In genomic region chr4:164261831-164262230, GRCh38 we compare ENCODE assay signal across 18 cellular contexts.
"Had no signal": no experiment of that assay in that cellular context is flagged by ENCODE, and none has a peak within 500 bp of the region (broad histone marks: within the 10 kb centered on the region; RNA-seq: fewer than 3 reads in every experiment).

No MANE protein-coding gene starts in this region.

- ATAC-seq: SK-N-SH treated with all-trans-retinoic acid at 6 μM for 48 hours had no signal

- DNase-seq: KBM-7, MM.1S, NCI-H1092 treated with DMSO at 0.1 percent for 48 hours, NCI-H1436, NCI-H187, NCI-H2029, NCI-H2081 treated with DMSO at 0.1 percent for 48 hours, NCI-H2171, NCI-H226, NCI-H446, NCI-H510A, NCI-H524 treated with DMSO at 0.1 percent for 48 hours, NCI-H69, NCI-H774, Right ventricle myocardium superior, RPMI8226, SIG-M5 had no signal
